In genomic region chr7:87465534-87465880, GRCh38 we compare ENCODE assay signal across 2 cellular contexts. TPM values are rescaled to one million over a fixed set of nuclear protein-coding genes. Genes with fewer than 3 reads are reported as not detected.
"Had no signal": no experiment of that assay in that cellular context is flagged by ENCODE, and none has a peak within 500 bp of the region (broad histone marks: within the 10 kb centered on the region; RNA-seq: fewer than 3 reads in every experiment).

No MANE protein-coding gene starts in this region.

RNA-seq across cellular contexts. Expression of gene ABCB4, which starts 10.0 kb away (rescaled TPM):
- total RNA-seq: activated CD4-positive, alpha-beta memory T cell treated with anti-CD3 and anti-CD28 coated beads, Interleukin-2, amount 10 ng/mL, durations not matched to agents 7 days and 5 days; bronchial epithelial cell had no signal
